In genomic region chr15:85620321-85621044, GRCh38 we compare ENCODE assay signal across 8 cellular contexts.
A peak's percentile ranks its signal among the peaks of the same experiment; 100 is the strongest.
DNase-seq lines count a peak whose midpoint lies in the region; ATAC-seq, FAIRE-seq and TF ChIP-seq lines count a peak whose summit lies in the region.

No MANE protein-coding gene starts in this region.

- H3K36me3 ChIP-seq in ascending aorta (no peaks in the 10 kb centered on the region), left ventricle myocardium inferior (no peaks in the 10 kb centered on the region), small intestine (ENCODE audit: control insufficient read depth in 2 of 2, insufficient read depth in 2 of 2, low read length in 2 of 2) (peaks cover 0 to under 1% of the 10 kb centered on the region in 2 donors)

- H3K27ac Mint-ChIP-seq in stimulated activated effector memory CD8-positive, alpha-beta T cell treated with anti-CD3 and anti-CD28 coated beads, Interleukin-12 subunit alpha, Interleukin-12 subunit beta, amount 100 ng/mL, for 72 hours, result no peak overlapping the region

- TF ChIP-seq CTCF in HFF-Myc (IDR thresholded peaks at IDR 0.05; ENCODE audit: low read depth, low read length, missing control alignments) (no peak), ascending aorta (IDR thresholded peaks at IDR 0.05) (no peak), left ventricle myocardium inferior (IDR thresholded peaks at IDR 0.05; ENCODE audit: borderline replicate concordance) (no peak)

- H3K27ac ChIP-seq in ascending aorta, result peak overlapping the region; percentile 85 to 86
- peak overlapping the region; percentile 83 for H3K27ac ChIP-seq in left ventricle myocardium inferior (replicated peaks)
- peak overlapping the region; percentile 44 to 88 for H3K27ac ChIP-seq in small intestine (ENCODE audit: low read depth in 1 of 2, low read length in 1 of 2)

- intact Hi-C loops in ascending aorta (cut with DNase I) (loop anchor here (1.0 to 5.0 kb wide), 3 partner anchors 22 to 87 kb away; no protein-coding TSS in a partner anchor), left ventricle myocardium inferior (cut with micrococcal nuclease) (no loop called here)

- FAIRE-seq in small intestine (lab: Jason Lieb, UNC), result no peak

- H3K9me3 ChIP-seq in ascending aorta (no peaks in the 10 kb centered on the region), left ventricle myocardium inferior (replicated peaks) (no peaks in the 10 kb centered on the region), small intestine (ENCODE audit: control insufficient read depth, low read depth) (no peaks in the 10 kb centered on the region)

- peaks cover 2% of the 10 kb centered on the region for H3K36me3 Mint-ChIP-seq in stimulated activated effector memory CD8-positive, alpha-beta T cell treated with anti-CD3 and anti-CD28 coated beads, Interleukin-12 subunit alpha, Interleukin-12 subunit beta, amount 100 ng/mL, for 72 hours

- ATAC-seq in stimulated activated effector memory CD8-positive, alpha-beta T cell treated with anti-CD3 and anti-CD28 coated beads, Interleukin-12 subunit alpha, Interleukin-12 subunit beta, amount 100 ng/mL, for 72 hours, result no peak
- no peak for ATAC-seq in GM21390 (IDR thresholded peaks at IDR 0.05; ENCODE audit: unreplicated experiment)

- H3K4me1 Mint-ChIP-seq in stimulated activated effector memory CD8-positive, alpha-beta T cell treated with anti-CD3 and anti-CD28 coated beads, Interleukin-12 subunit alpha, Interleukin-12 subunit beta, amount 100 ng/mL, for 72 hours, result peaks cover 32% of the 10 kb centered on the region

- H3K27me3 ChIP-seq in ascending aorta (no peaks in the 10 kb centered on the region), left ventricle myocardium inferior (ENCODE audit: low read depth) (no peaks in the 10 kb centered on the region), small intestine (ENCODE audit: control insufficient read depth in 2 of 2, insufficient read depth in 2 of 2, low read length in 2 of 2) (no peaks in the 10 kb centered on the region)

- peak overlapping the region; percentile 44 for H3K4me3 ChIP-seq in HFF-Myc (replicated peaks; ENCODE audit: low read depth, low read length)
- H3K4me3 ChIP-seq in ascending aorta, result peak overlapping the region; percentile 58 to 74
- peak overlapping the region; percentile 65 for H3K4me3 ChIP-seq in left ventricle myocardium inferior
- peak overlapping the region in 1 of 2 donors; percentile 1 for H3K4me3 ChIP-seq in small intestine (ENCODE audit: low read depth in 1 of 2, low read length in 2 of 2)

- no peaks in the 10 kb centered on the region for H3K9me3 Mint-ChIP-seq in stimulated activated effector memory CD8-positive, alpha-beta T cell treated with anti-CD3 and anti-CD28 coated beads, Interleukin-12 subunit alpha, Interleukin-12 subunit beta, amount 100 ng/mL, for 72 hours

- peaks cover 18 to 44% of the 10 kb centered on the region in 2 donors for H3K4me1 ChIP-seq in ascending aorta
- H3K4me1 ChIP-seq in left ventricle myocardium inferior, result peaks cover 100% of the 10 kb centered on the region
- H3K4me1 ChIP-seq in small intestine (ENCODE audit: control insufficient read depth in 2 of 2, insufficient read depth in 1 of 2, low read depth in 1 of 2, low read length in 1 of 2), result peaks cover 2 to 21% of the 10 kb centered on the region in 2 donors

- H3K4me3 Mint-ChIP-seq in stimulated activated effector memory CD8-positive, alpha-beta T cell treated with anti-CD3 and anti-CD28 coated beads, Interleukin-12 subunit alpha, Interleukin-12 subunit beta, amount 100 ng/mL, for 72 hours, result no peak overlapping the region

- 39 to 79% (median 65%) methylated on average over 5 of the region's 5 CpGs for WGBS in small intestine, 3 donors

- DNase-seq in HFF-Myc (ENCODE audit: extremely low read depth, low read depth), result no peak
- DNase-seq in ascending aorta (ENCODE audit: low spot score in 2 of 2), result peak in 1 of 2 donors; percentile 73
- DNase-seq in left ventricle myocardium inferior, result no peak
- DNase-seq in small intestine, result peak; percentile 36
- DNase-seq in AML-193 (lab: John Stamatoyannopoulos, UW), result no peak
- no peak for DNase-seq in NOMO-1 treated with DMSO at 0.1 percent for 48 hours (lab: John Stamatoyannopoulos, UW; ENCODE audit: unreplicated experiment)
- DNase-seq in stimulated activated effector memory CD8-positive, alpha-beta T cell treated with anti-CD3 and anti-CD28 coated beads, Interleukin-12 subunit alpha, Interleukin-12 subunit beta, amount 100 ng/mL, for 72 hours (ENCODE audit: low spot score in 2 of 2), result no peak
